Comparison of ENCODE assay signal across 12 cellular contexts in genomic region chr17:75661531-75661930, GRCh38.
A peak's percentile ranks its signal among the peaks of the same experiment; 100 is the strongest.
DNase-seq lines count a peak whose midpoint lies in the region; ATAC-seq lines count a peak whose summit lies in the region.
"Had no signal": no experiment of that assay in that cellular context is flagged by ENCODE, and none has a peak within 500 bp of the region (broad histone marks: within the 10 kb centered on the region; RNA-seq: fewer than 3 reads in every experiment).

No MANE protein-coding gene starts in this region.

- intact Hi-C loops in head of caudate nucleus (cut with DNase I) = no loop called here

- ATAC-seq in GM18909 (IDR thresholded peaks at IDR 0.05; ENCODE audit: poor library complexity, unreplicated experiment) (no peak), HG03108 (IDR thresholded peaks at IDR 0.05; ENCODE audit: unreplicated experiment) (no peak)

- DNase-seq in amygdala (lab: John Stamatoyannopoulos, UW) (peak in 32 of 56 donors; percentile 26 to 89 (median 62)), head of caudate nucleus (peak in 36 of 42 donors; percentile 28 to 89 (median 66)), pons (ENCODE audit: low spot score) (peak; percentile 99), DMS153 treated with DMSO at 0.1 percent for 48 hours (lab: John Stamatoyannopoulos, UW; ENCODE audit: unreplicated experiment) (no peak)
- DNase-seq in activated CD4-positive, alpha-beta T cell treated with anti-CD3 and anti-CD28 coated beads, Interleukin-2, amount 50 U/mL, for 1 hour = no peak
- DNase-seq: DMS 273 treated with DMSO at 0.1 percent for 48 hours, MV-4-11, NCI-H1436, NCI-H2029 treated with DMSO at 0.1 percent for 48 hours, NCI-H510A treated with DMSO at 0.1 percent for 48 hours had no signal

Comparison
In these comparisons a context has a peak if more than half of its experiments do, and no peak if none do; other contexts are left out.
1. DNase-seq: peak in amygdala (32 of 56), head of caudate nucleus (36 of 42) and pons (single experiment); none in activated CD4-positive, alpha-beta T cell treated with anti-CD3 and anti-CD28 coated beads, Interleukin-2, amount 50 U/mL, for 1 hour (single experiment) and DMS153 treated with DMSO at 0.1 percent for 48 hours (single experiment).